In genomic region chr15:62561572-62561970, GRCh38 we compare ENCODE assay signal across 24 cellular contexts.
A peak's percentile ranks its signal among the peaks of the same experiment; 100 is the strongest.
DNase-seq lines count a peak whose midpoint lies in the region; ATAC-seq, FAIRE-seq and TF ChIP-seq lines count a peak whose summit lies in the region.
"Had no signal": no experiment of that assay in that cellular context is flagged by ENCODE, and none has a peak within 500 bp of the region (broad histone marks: within the 10 kb centered on the region; RNA-seq: fewer than 3 reads in every experiment).

No MANE protein-coding gene starts in this region.

- FAIRE-seq in keratinocyte (lab: Jason Lieb, UNC): no peak
- FAIRE-seq: endometrium had no signal

- no peaks in the 10 kb centered on the region for H3K9me1 ChIP-seq in keratinocyte (ENCODE audit: control insufficient read depth, extremely low read depth, insufficient read depth, low read length)

- no peaks in the 10 kb centered on the region for H3K36me3 Mint-ChIP-seq in progenitor cell of endocrine pancreas (ENCODE audit: insufficient read depth)
- H3K36me3 Mint-ChIP-seq: activated naive CD8-positive, alpha-beta T cell; CD8-positive, alpha-beta memory T cell; naive thymus-derived CD4-positive, alpha-beta T cell had no signal

- H3K27me3 ChIP-seq in right cardiac atrium (ENCODE audit: control insufficient read depth, insufficient read depth): no peaks in the 10 kb centered on the region
- no peaks in the 10 kb centered on the region for H3K27me3 ChIP-seq in keratinocyte (ENCODE audit: control insufficient read depth, extremely low read depth, insufficient read depth, low read length)
- H3K27me3 ChIP-seq: cardiac muscle cell, thyroid gland had no signal

- H3K36me3 ChIP-seq in keratinocyte (ENCODE audit: control insufficient read depth in 2 of 2, extremely low read depth in 1 of 2, insufficient read depth in 2 of 2, low read length in 2 of 2): no peaks in the 10 kb centered on the region
- H3K36me3 ChIP-seq: cardiac muscle cell, right lobe of liver, thyroid gland had no signal

- peak overlapping the region; percentile 25 for H3K4me3 ChIP-seq in right cardiac atrium (ENCODE audit: low read length)
- peak overlapping the region in 1 of 3 experiments; percentile 1 for H3K4me3 ChIP-seq in keratinocyte (ENCODE audit: control insufficient read depth in 2 of 3, extremely low read depth in 1 of 3, insufficient read depth in 2 of 3, low read depth in 1 of 3, low read length in 3 of 3)
- H3K4me3 ChIP-seq in lower leg skin (ENCODE audit: low read depth, poor library complexity, severe bottlenecking): no peak overlapping the region
- H3K4me3 ChIP-seq: cardiac muscle cell, right lobe of liver, thyroid gland had no signal

- no peaks in the 10 kb centered on the region for H3K79me2 ChIP-seq in keratinocyte (ENCODE audit: control insufficient read depth, insufficient read depth, low read length)

- dilution Hi-C loops in keratinocyte (cut with MboI; ENCODE audit: extremely low pct_ligation_motif_present, low sequenced_read_pairs): no loop called here

- peaks cover 3% of the 10 kb centered on the region for H3K9me3 Mint-ChIP-seq in progenitor cell of endocrine pancreas (ENCODE audit: low read depth)
- H3K9me3 Mint-ChIP-seq: CD8-positive, alpha-beta memory T cell; naive thymus-derived CD4-positive, alpha-beta T cell; T-helper 2 cell treated with Interferon-gamma antibody and Interleukin-4, amounts not matched to agents 5 μg/mL and 100 μg/mL, for 36 hours had no signal

- no peak overlapping the region for H3K4me3 Mint-ChIP-seq in progenitor cell of endocrine pancreas (ENCODE audit: low read depth)
- H3K4me3 Mint-ChIP-seq: activated CD4-positive, alpha-beta T cell treated with anti-CD3 and anti-CD28 coated beads for 36 hours; activated naive CD8-positive, alpha-beta T cell; CD8-positive, alpha-beta memory T cell; naive thymus-derived CD4-positive, alpha-beta T cell; T-helper 2 cell treated with Interferon-gamma antibody and Interleukin-4, amounts not matched to agents 5 μg/mL and 100 μg/mL, for 36 hours had no signal

- H3K27ac ChIP-seq in right cardiac atrium (ENCODE audit: low read length) (peak overlapping the region; percentile 58), keratinocyte (ENCODE audit: control insufficient read depth, insufficient read depth, low read length) (no peak overlapping the region)
- H3K27ac ChIP-seq: cardiac muscle cell, right lobe of liver, thyroid gland had no signal

- H4K20me1 ChIP-seq in keratinocyte (ENCODE audit: control insufficient read depth, extremely low read depth, insufficient read depth, low read length): no peaks in the 10 kb centered on the region

- no peaks in the 10 kb centered on the region for H3K9me3 ChIP-seq in right cardiac atrium (ENCODE audit: control insufficient read depth, low read length)
- H3K9me3 ChIP-seq in keratinocyte (ENCODE audit: control insufficient read depth, low read depth, low read length): no peaks in the 10 kb centered on the region
- H3K9me3 ChIP-seq: right lobe of liver, thyroid gland had no signal

- peak overlapping the region; percentile 76 for H3K27ac Mint-ChIP-seq in progenitor cell of endocrine pancreas
- H3K27ac Mint-ChIP-seq: activated CD4-positive, alpha-beta T cell treated with anti-CD3 and anti-CD28 coated beads for 36 hours; activated naive CD8-positive, alpha-beta T cell; CD8-positive, alpha-beta memory T cell; naive thymus-derived CD4-positive, alpha-beta T cell; T-helper 2 cell treated with Interferon-gamma antibody and Interleukin-4, amounts not matched to agents 5 μg/mL and 100 μg/mL, for 36 hours had no signal

- TF ChIP-seq CTCF in keratinocyte (optimal IDR thresholded peaks at IDR 0.05 in 1 of 3, IDR thresholded peaks at IDR 0.05 in 1 of 3, conservative IDR thresholded peaks at IDR 0.05 in 1 of 3; ENCODE audit: extremely low read depth in 1 of 3, insufficient read depth in 2 of 3, low read length in 3 of 3) (no peak), progenitor cell of endocrine pancreas (IDR thresholded peaks at IDR 0.05; ENCODE audit: unreplicated experiment) (no peak), lower leg skin (IDR thresholded peaks at IDR 0.05) (no peak)

- H3K4me2 ChIP-seq in keratinocyte (ENCODE audit: control insufficient read depth, extremely low read depth, insufficient read depth, low read depth, low read length): peak overlapping the region; percentile 4

- H3K4me1 ChIP-seq in right cardiac atrium (ENCODE audit: control insufficient read depth, insufficient read depth, low read length): peaks cover 13% of the 10 kb centered on the region
- H3K4me1 ChIP-seq in keratinocyte (ENCODE audit: control insufficient read depth, extremely low read depth, insufficient read depth, low read length): peaks cover 7% of the 10 kb centered on the region
- H3K4me1 ChIP-seq: right lobe of liver had no signal

- H3K27me3 Mint-ChIP-seq in progenitor cell of endocrine pancreas: no peaks in the 10 kb centered on the region

- H3K9ac ChIP-seq in keratinocyte (ENCODE audit: control insufficient read depth, extremely low read depth, insufficient read depth, low read length): no peak overlapping the region

- no peak for DNase-seq in right cardiac atrium
- DNase-seq in cardiac septum (ENCODE audit: low spot score): no peak
- no peak for DNase-seq in keratinocyte (ENCODE audit: low read depth, low spot score)
- DNase-seq in progenitor cell of endocrine pancreas (ENCODE audit: low spot score, unreplicated experiment): no peak
- no peak for DNase-seq in stimulated activated CD4-positive, alpha-beta T cell treated with anti-CD3 and anti-CD28 coated beads, Interleukin-2, amount 100 ng/mL, for 48 hours
- DNase-seq in activated CD8-positive, alpha-beta memory T cell treated with anti-CD3 and anti-CD28 coated beads for 24 hours: no peak
- no peak for DNase-seq in lower leg skin (ENCODE audit: low spot score in 2 of 2)
- DNase-seq: activated CD4-positive, alpha-beta T cell treated with anti-CD3 and anti-CD28 coated beads for 36 hours; activated effector memory CD4-positive, alpha-beta T cell treated with Interleukin-2 at 50 U/mL for 16 hours; anterior cingulate cortex; CD8-positive, alpha-beta memory T cell; GOT3; mesenchymal stem cell; naive thymus-derived CD4-positive, alpha-beta T cell; NCI-H510A; right lobe of liver; SHP77; stimulated activated naive CD8-positive, alpha-beta T cell treated with anti-CD3 and anti-CD28 coated beads, Interleukin-15, Interleukin-2, amounts not matched to agents 100 U/mL and 50 U/mL, for 24 hours; thyroid gland had no signal

- intact Hi-C loops in right cardiac atrium (cut with DNase I): no loop called here
- intact Hi-C loops in cardiac septum (cut with DNase I): no loop called here
- intact Hi-C loops in lower leg skin (cut with DNase I; ENCODE audit: low total_unique reads): no loop called here

- H3K4me1 Mint-ChIP-seq in progenitor cell of endocrine pancreas (ENCODE audit: low read depth): peaks cover 37% of the 10 kb centered on the region
- H3K4me1 Mint-ChIP-seq: activated CD4-positive, alpha-beta T cell treated with anti-CD3 and anti-CD28 coated beads for 36 hours; CD8-positive, alpha-beta memory T cell; naive thymus-derived CD4-positive, alpha-beta T cell had no signal

- no peak for TF ChIP-seq POLR2A in lower leg skin (IDR thresholded peaks at IDR 0.05)

- H2AFZ ChIP-seq in keratinocyte (ENCODE audit: control insufficient read depth, low read length): no peak overlapping the region

- peak in 1 of 2 donors; percentile 28 for ATAC-seq in right cardiac atrium
- ATAC-seq in HG02571 (IDR thresholded peaks at IDR 0.05; ENCODE audit: unreplicated experiment): no peak
- ATAC-seq: activated CD4-positive, alpha-beta T cell treated with anti-CD3 and anti-CD28 coated beads for 36 hours; naive thymus-derived CD4-positive, alpha-beta T cell; right lobe of liver; stimulated activated naive CD8-positive, alpha-beta T cell treated with anti-CD3 and anti-CD28 coated beads, Interleukin-15, Interleukin-2, amounts not matched to agents 100 U/mL and 50 U/mL, for 24 hours had no signal

- 70% methylated on average over 8 of the region's 8 CpGs for WGBS in right cardiac atrium
- WGBS in lower leg skin, 2 donors: 81% methylated on average over 8 of the region's 8 CpGs
